Comparison of ENCODE assay signal across 9 cellular contexts in the genomic region with DNA sequence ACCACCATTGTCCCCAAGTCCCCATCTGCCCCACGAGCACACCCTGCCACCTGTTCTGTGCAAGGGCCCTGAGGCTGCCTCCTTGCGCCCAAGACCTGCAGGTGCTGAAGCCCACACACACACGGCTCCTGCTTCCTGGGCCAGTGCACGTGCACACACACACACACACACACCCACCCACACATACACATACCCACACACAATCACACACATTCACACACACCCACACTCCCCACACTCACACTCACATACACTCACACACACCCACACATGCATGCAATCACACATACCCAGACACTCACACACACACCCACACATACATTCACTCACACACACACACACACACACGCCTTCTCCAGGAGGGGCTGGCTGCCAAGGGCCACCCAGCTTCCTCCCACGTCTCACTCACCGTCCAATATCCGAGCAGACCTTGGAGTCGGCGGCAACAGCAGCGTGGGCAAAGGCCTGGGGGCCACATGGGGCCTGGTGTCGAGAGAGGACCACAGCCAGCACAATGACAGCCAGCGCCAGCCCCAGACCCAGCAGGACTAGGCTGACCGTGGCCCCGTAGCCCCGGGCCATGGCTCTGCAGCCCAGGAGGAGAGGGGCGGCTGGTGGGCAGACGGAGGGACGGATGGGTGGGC. TPM values are rescaled to one million over a fixed set of nuclear protein-coding genes. Genes with fewer than 3 reads are reported as not detected.
A peak's percentile ranks its signal among the peaks of the same experiment; 100 is the strongest.
DNase-seq lines count a peak whose midpoint lies in the region; ATAC-seq and TF ChIP-seq lines count a peak whose summit lies in the region.
"Had no signal": no experiment of that assay in that cellular context is flagged by ENCODE, and none has a peak within 500 bp of the region (broad histone marks: within the 10 kb centered on the region; RNA-seq: fewer than 3 reads in every experiment).

No MANE protein-coding gene starts in this region.

- H2AFZ ChIP-seq in GM23338 (no peak overlapping the region), MM.1S (ENCODE audit: low read length) (no peak overlapping the region)

- ATAC-seq in GM23338 (no peak), Right ventricle myocardium superior (ENCODE audit: poor library complexity) (peak; percentile 25)

- H3F3A ChIP-seq in GM23338 (replicated peaks; ENCODE audit: low read depth), result no peaks in the 10 kb centered on the region
- H3F3A ChIP-seq in MM.1S (ENCODE audit: insufficient read depth, low read length), result no peaks in the 10 kb centered on the region

- 0 out of 2 replicates have a peak overlapping the region, but pooled peaks have one; percentile 0 for H3K27ac Mint-ChIP-seq in GM23338
- H3K27ac Mint-ChIP-seq in activated CD4-positive, alpha-beta memory T cell treated with anti-CD3 and anti-CD28 coated beads for 36 hours, result peak overlapping the region; percentile 5

- CTCF ChIA-PET in activated CD4-positive, alpha-beta memory T cell treated with anti-CD3 and anti-CD28 coated beads for 36 hours (lab: Charles Lee), result interaction anchor here (1.3 kb wide), 1 partner anchor 54 kb away, joined by 3 read pairs; no protein-coding TSS in a partner anchor

- POLR2A ChIA-PET in activated CD4-positive, alpha-beta memory T cell treated with anti-CD3 and anti-CD28 coated beads for 36 hours (lab: Charles Lee), result no interaction called here

- H3K4me3 ChIP-seq in GM23338 (no peak overlapping the region), skeletal muscle tissue (ENCODE audit: low read length in 3 of 3) (peak overlapping the region; percentile 43 to 57 (median 45)), MM.1S (ENCODE audit: low read length) (no peak overlapping the region)

- no peaks in the 10 kb centered on the region for H3K9me3 Mint-ChIP-seq in GM23338
- no peaks in the 10 kb centered on the region for H3K9me3 Mint-ChIP-seq in activated CD4-positive, alpha-beta memory T cell treated with anti-CD3 and anti-CD28 coated beads for 36 hours

- H3K27ac ChIP-seq in GM23338 (ENCODE audit: low read depth) (no peak overlapping the region), skeletal muscle tissue (ENCODE audit: low read depth, low read length) (peak overlapping the region; percentile 58), MM.1S (ENCODE audit: low read length) (no peak overlapping the region)

- peaks cover 13% of the 10 kb centered on the region for H3K4me1 Mint-ChIP-seq in GM23338
- H3K4me1 Mint-ChIP-seq in activated CD4-positive, alpha-beta memory T cell treated with anti-CD3 and anti-CD28 coated beads for 36 hours (ENCODE audit: low read depth), result peaks cover 29% of the 10 kb centered on the region

- H3K9me3 ChIP-seq in skeletal muscle tissue (ENCODE audit: control insufficient read depth in 3 of 3, low read length in 3 of 3) (no peaks in the 10 kb centered on the region), MM.1S (replicated peaks; ENCODE audit: insufficient read depth, low read length) (no peaks in the 10 kb centered on the region)

- H3K27me3 ChIP-seq in GM23338 (ENCODE audit: insufficient read depth) (no peaks in the 10 kb centered on the region), skeletal muscle tissue (ENCODE audit: control insufficient read depth in 3 of 3, insufficient read depth in 3 of 3, low read length in 3 of 3) (no peaks in the 10 kb centered on the region), MM.1S (replicated peaks; ENCODE audit: insufficient read depth, low read length) (no peaks in the 10 kb centered on the region; the same call in none of the 2 replicates)

- H4K20me1 ChIP-seq in GM23338 (replicated peaks; ENCODE audit: insufficient read depth), result no peaks in the 10 kb centered on the region
- no peaks in the 10 kb centered on the region for H4K20me1 ChIP-seq in MM.1S (ENCODE audit: insufficient read depth, low read length)

- no peak overlapping the region; the same call in 2 of the 3 replicates for H3K4me3 Mint-ChIP-seq in GM23338
- no peak overlapping the region for H3K4me3 Mint-ChIP-seq in activated CD4-positive, alpha-beta memory T cell treated with anti-CD3 and anti-CD28 coated beads for 36 hours

- no peaks in the 10 kb centered on the region for H3K36me3 ChIP-seq in GM23338 (ENCODE audit: insufficient read depth)
- no peaks in the 10 kb centered on the region for H3K36me3 ChIP-seq in skeletal muscle tissue (ENCODE audit: control insufficient read depth in 3 of 3, insufficient read depth in 3 of 3, low read length in 3 of 3)
- H3K36me3 ChIP-seq in MM.1S (replicated peaks; ENCODE audit: insufficient read depth, low read length), result no peaks in the 10 kb centered on the region

- no peaks in the 10 kb centered on the region for H3K79me2 ChIP-seq in GM23338 (replicated peaks; ENCODE audit: insufficient read depth)
- no peaks in the 10 kb centered on the region for H3K79me2 ChIP-seq in MM.1S (ENCODE audit: low read length)

- H3K4me1 ChIP-seq in GM23338 (ENCODE audit: insufficient read depth), result no peaks in the 10 kb centered on the region
- peaks cover 24 to 38% (median 31%) of the 10 kb centered on the region in 3 donors for H3K4me1 ChIP-seq in skeletal muscle tissue (ENCODE audit: control insufficient read depth in 3 of 3, insufficient read depth in 3 of 3, low read length in 3 of 3)
- H3K4me1 ChIP-seq in MM.1S (ENCODE audit: low read length), result peaks cover 8% of the 10 kb centered on the region

- DNase-seq in GM23338 (ENCODE audit: low spot score) (no peak), Right ventricle myocardium superior (peak; percentile 61), MM.1S (no peak), C1 segment of cervical spinal cord (lab: John Stamatoyannopoulos, UW) (no peak)
- DNase-seq in activated CD4-positive, alpha-beta memory T cell treated with anti-CD3 and anti-CD28 coated beads for 36 hours, result no peak
- no peak for DNase-seq in activated T-cell treated with anti-CD3 and anti-CD28 coated beads, Interleukin-2, amount 50 U/mL, for 48 hours
- DNase-seq in activated CD4-positive, alpha-beta T cell treated with anti-CD3 and anti-CD28 coated beads for 48 hours, result no peak
- DNase-seq: effector memory CD4-positive, alpha-beta T cell had no signal

- H3K36me3 Mint-ChIP-seq in GM23338 (ENCODE audit: low read depth), result no peaks in the 10 kb centered on the region
- no peaks in the 10 kb centered on the region for H3K36me3 Mint-ChIP-seq in activated CD4-positive, alpha-beta memory T cell treated with anti-CD3 and anti-CD28 coated beads for 36 hours

- H3K27me3 Mint-ChIP-seq in GM23338 (ENCODE audit: insufficient read depth, low read depth, poor library complexity), result peaks cover 13% of the 10 kb centered on the region
- H3K27me3 Mint-ChIP-seq in activated CD4-positive, alpha-beta memory T cell treated with anti-CD3 and anti-CD28 coated beads for 36 hours, result no peaks in the 10 kb centered on the region

- TF ChIP-seq CTCF in GM23338 (conservative IDR thresholded peaks at IDR 0.05; ENCODE audit: low read depth in 2 of 2), result no peak
- TF ChIP-seq CTCF in MM.1S (IDR thresholded peaks at IDR 0.05; ENCODE audit: low read length), result no peak

- no peaks in the 10 kb centered on the region for H3K9me2 ChIP-seq in GM23338 (ENCODE audit: insufficient read depth)
- H3K9me2 ChIP-seq in MM.1S (replicated peaks; ENCODE audit: insufficient read depth, low read length), result no peaks in the 10 kb centered on the region

- H3K9ac ChIP-seq in skeletal muscle tissue (ENCODE audit: low read depth in 1 of 3, low read length in 3 of 3) (peak overlapping the region in 2 of 3 donors; percentile 43 to 54), MM.1S (ENCODE audit: low read length) (no peak overlapping the region)

- intact Hi-C loops in activated CD4-positive, alpha-beta memory T cell treated with anti-CD3 and anti-CD28 coated beads for 36 hours (cut with micrococcal nuclease), result no loop called here
- intact Hi-C loops in Right ventricle myocardium superior (cut with DNase I), result no loop called here

- no peak overlapping the region for H3K4me2 ChIP-seq in GM23338
- H3K4me2 ChIP-seq in MM.1S (ENCODE audit: low read depth, low read length), result no peak overlapping the region

TF ChIP-seq in GM23338, 12 proteins besides CTCF, POLR2A, EP300 and RAD21 (continues in another document):
- TF ChIP-seq NANOG (IDR thresholded peaks at IDR 0.05; ENCODE audit: borderline replicate concordance), result no peak
- TF ChIP-seq JUNB (IDR thresholded peaks at IDR 0.05; ENCODE audit: unreplicated experiment), result no peak
- TF ChIP-seq STAT1 (IDR thresholded peaks at IDR 0.05; ENCODE audit: unreplicated experiment), result no peak
- TF ChIP-seq ZNF331 (CRISPR knock-in tag; IDR thresholded peaks at IDR 0.05; ENCODE audit: low read depth), result no peak

RNA-seq across cellular contexts. Expression of gene GGT5, which starts 0.6 kb away (rescaled TPM):
- total RNA-seq in GM23338 (2014; rRNA removed; shearing (Covaris generic)), result not detected in 2 replicates
- polyA plus RNA-seq in GM23338 (2016; fragmentation: Nextera tagmentation; extraction: Ambion mirVana), result not detected in 2 replicates
- not detected for total RNA-seq in activated CD4-positive, alpha-beta memory T cell treated with anti-CD3 and anti-CD28 coated beads for 36 hours
- total RNA-seq in Right ventricle myocardium superior (21.0 TPM), skeletal muscle tissue (2.1 TPM)

RNA-seq across cellular contexts. Expression of gene SPECC1L, which starts 26.4 kb away (rescaled TPM):
- total RNA-seq in GM23338 (2014; rRNA removed; shearing (Covaris generic)), result 35.2 and 44.7 TPM in 2 replicates
- polyA plus RNA-seq in GM23338 (2016; fragmentation: Nextera tagmentation; extraction: Ambion mirVana), result 17.9 and 24.3 TPM in 2 replicates
- 10 to 100 TPM; 27.7 to 34.3 TPM for total RNA-seq in activated CD4-positive, alpha-beta memory T cell treated with anti-CD3 and anti-CD28 coated beads for 36 hours
- total RNA-seq in Right ventricle myocardium superior (41.1 TPM), skeletal muscle tissue (21.9 TPM)

Comparison
In these comparisons a context has a peak if more than half of its experiments do, and no peak if none do; other contexts are left out.
1. H3K4me3 ChIP-seq: peak in skeletal muscle tissue (3 of 3); none in GM23338 (single experiment) and MM.1S (single experiment).